8 cellular contexts compared by ENCODE assay signal in genomic region chr22:37658133-37659065, GRCh38. TPM values are rescaled to one million over a fixed set of nuclear protein-coding genes. Genes with fewer than 3 reads are reported as not detected.
A peak's percentile ranks its signal among the peaks of the same experiment; 100 is the strongest.
DNase-seq lines count a peak whose midpoint lies in the region; TF ChIP-seq lines count a peak whose summit lies in the region.

Gene PDXP, plus strand, starts transcription at chr22:37658723. Its CDS starts 60 bp downstream, at chr22:37658783.

- H2AFZ ChIP-seq in MM.1S (ENCODE audit: low read length) (peak within 1 kb of the TSS; percentile 81), neural cell (ENCODE audit: low read depth, low read length) (peak within 1 kb of the TSS; percentile 68)

- TF ChIP-seq POLR2A in stomach (IDR thresholded peaks at IDR 0.05): no peak

- H3K9me3 ChIP-seq in ES-I3 (ENCODE audit: control insufficient read depth, insufficient read depth, low read length): no peaks in the 10 kb centered on the region
- no peaks in the 10 kb centered on the region for H3K9me3 ChIP-seq in HAP-1
- H3K9me3 ChIP-seq in MM.1S (replicated peaks; ENCODE audit: insufficient read depth, low read length): no peaks in the 10 kb centered on the region
- no peaks in the 10 kb centered on the region for H3K9me3 ChIP-seq in neural cell (ENCODE audit: low read length)
- H3K9me3 ChIP-seq in stomach: no peaks in the 10 kb centered on the region

- peaks cover 38% of the 10 kb centered on the region for H3K79me2 ChIP-seq in MM.1S (ENCODE audit: low read length)
- peaks cover 12% of the 10 kb centered on the region for H3K79me2 ChIP-seq in neural cell (replicated peaks; ENCODE audit: insufficient read depth, low read length)

- in situ Hi-C loops in HAP-1 (cut with MboI; ENCODE audit: low sequenced_read_pairs): no loop called here

- peaks cover 4% of the 10 kb centered on the region; the same call in 1 of the 2 replicates for H3K4me1 ChIP-seq in ES-I3 (ENCODE audit: insufficient read depth, low read length)
- H3K4me1 ChIP-seq in HAP-1: peaks cover 18% of the 10 kb centered on the region
- peaks cover 15% of the 10 kb centered on the region for H3K4me1 ChIP-seq in MM.1S (ENCODE audit: low read length)
- H3K4me1 ChIP-seq in stomach: peaks cover 32 to 48% (median 40%) of the 10 kb centered on the region in 4 donors

- H3K9me2 ChIP-seq in MM.1S (replicated peaks; ENCODE audit: insufficient read depth, low read length) (no peaks in the 10 kb centered on the region), neural cell (ENCODE audit: insufficient read depth, low read length) (no peaks in the 10 kb centered on the region)

- H3K9ac ChIP-seq in ES-I3 (ENCODE audit: low read depth, low read length) (peak within 1 kb of the TSS; percentile 71), MM.1S (ENCODE audit: low read length) (peak within 1 kb of the TSS; percentile 63; the same call in 1 of the 2 replicates), neural cell (ENCODE audit: low read length) (peak within 1 kb of the TSS; percentile 75)

- WGBS in stomach, 5 donors: 0 to 1% (median 0%) methylated on average over 20 to 101 of the region's 101 CpGs

- H3K27ac ChIP-seq in MM.1S (ENCODE audit: low read length) (peak within 1 kb of the TSS; percentile 19; the same call in 1 of the 2 replicates), neural cell (ENCODE audit: low read length) (peak within 1 kb of the TSS; percentile 90), stomach (peak within 1 kb of the TSS; percentile 75 to 88 (median 87))

- H3K27me3 ChIP-seq in HAP-1 (ENCODE audit: low read depth): no peaks in the 10 kb centered on the region
- no peaks in the 10 kb centered on the region for H3K27me3 ChIP-seq in MM.1S (replicated peaks; ENCODE audit: insufficient read depth, low read length)
- H3K27me3 ChIP-seq in neural cell (ENCODE audit: insufficient read depth, low read depth, low read length): no peaks in the 10 kb centered on the region
- no peaks in the 10 kb centered on the region for H3K27me3 ChIP-seq in stomach

- intact Hi-C loops in stomach (cut with DNase I; ENCODE audit: low total_unique reads): no loop called here

- TF ChIP-seq EP300 in neural cell (conservative IDR thresholded peaks at IDR 0.05; ENCODE audit: poor library complexity, severe bottlenecking): peak; percentile 61
- TF ChIP-seq EP300 in stomach (IDR thresholded peaks at IDR 0.05): no peak

- peak within 1 kb of the TSS; percentile 95 for H3K4me2 ChIP-seq in MM.1S (ENCODE audit: low read depth, low read length)
- peak within 1 kb of the TSS; percentile 85 for H3K4me2 ChIP-seq in neural cell (ENCODE audit: low read length)

- DNase-seq in HAP-1 (ENCODE audit: low spot score in 2 of 2): peak; percentile 99
- DNase-seq in MM.1S: peak; percentile 100
- DNase-seq in SIG-M5 (lab: John Stamatoyannopoulos, UW): peak; percentile 90
- DNase-seq in activated gamma-delta T cell (lab: John Stamatoyannopoulos, UW): peak; percentile 95
- peak; percentile 100 for DNase-seq in fibroblast of villous mesenchyme (ENCODE audit: low read depth)
- DNase-seq in stomach: peak; percentile 99

- no peak for TF ChIP-seq CTCF in MM.1S (IDR thresholded peaks at IDR 0.05; ENCODE audit: low read length)
- TF ChIP-seq CTCF in fibroblast of villous mesenchyme (IDR thresholded peaks at IDR 0.05; ENCODE audit: insufficient read depth, low read depth, low read length): no peak
- TF ChIP-seq CTCF in neural cell (IDR thresholded peaks at IDR 0.05; ENCODE audit: poor library complexity, severe bottlenecking): peak; percentile 15
- TF ChIP-seq CTCF in stomach (IDR thresholded peaks at IDR 0.05): no peak

- 0 out of 2 replicates have a peak, but pooled peaks cover 7% of the 10 kb centered on the region for H3F3A ChIP-seq in MM.1S (ENCODE audit: insufficient read depth, low read length)
- H3F3A ChIP-seq in neural cell (ENCODE audit: insufficient read depth, low read length, poor library complexity, severe bottlenecking): peaks cover 3% of the 10 kb centered on the region

- peaks cover 5% of the 10 kb centered on the region; the same call in 1 of the 2 replicates for H4K20me1 ChIP-seq in MM.1S (ENCODE audit: insufficient read depth, low read length)
- H4K20me1 ChIP-seq in neural cell (ENCODE audit: insufficient read depth): no peaks in the 10 kb centered on the region

- peak within 1 kb of the TSS; percentile 65 for H3K4me3 ChIP-seq in HAP-1
- peak within 1 kb of the TSS; percentile 79 for H3K4me3 ChIP-seq in MM.1S (ENCODE audit: low read length)
- peak within 1 kb of the TSS; percentile 74 for H3K4me3 ChIP-seq in fibroblast of villous mesenchyme (ENCODE audit: low read depth, low read length)
- H3K4me3 ChIP-seq in neural cell (ENCODE audit: low read length): peak within 1 kb of the TSS; percentile 93
- H3K4me3 ChIP-seq in stomach: peak within 1 kb of the TSS; percentile 65 to 94 (median 69)

- H3K36me3 ChIP-seq in ES-I3 (ENCODE audit: insufficient read depth, low read length) (no peaks in the 10 kb centered on the region), HAP-1 (replicated peaks) (peaks cover 10% of the 10 kb centered on the region), MM.1S (replicated peaks; ENCODE audit: insufficient read depth, low read length) (no peaks in the 10 kb centered on the region), neural cell (ENCODE audit: insufficient read depth, low read length) (no peaks in the 10 kb centered on the region), stomach (peaks cover 2 to 12% (median 8%) of the 10 kb centered on the region in 4 donors)

- TF ChIP-seq RAD21 in neural cell (conservative IDR thresholded peaks at IDR 0.05): peak; percentile 32

TF ChIP-seq in neural cell, 6 proteins besides CTCF, POLR2A, EP300 and RAD21:
- TF ChIP-seq POLR2AphosphoS5 (IDR thresholded peaks at IDR 0.05) (peak; percentile 78), REST (IDR thresholded peaks at IDR 0.05; ENCODE audit: borderline replicate concordance) (peak; percentile 23), MXI1 (conservative IDR thresholded peaks at IDR 0.05; ENCODE audit: poor library complexity, severe bottlenecking) (peak; percentile 90), EZH2 (IDR thresholded peaks at IDR 0.05; ENCODE audit: borderline replicate concordance, insufficient read depth, low read length, poor library complexity, severe bottlenecking) (no peak), SMC3 (conservative IDR thresholded peaks at IDR 0.05; ENCODE audit: poor library complexity) (peak; percentile 16), TAF1 (IDR thresholded peaks at IDR 0.05; ENCODE audit: low read depth) (peak; percentile 81)

RNA-seq across cellular contexts. Expression of gene PDXP, which starts in this region (rescaled TPM):
- total RNA-seq in fibroblast of villous mesenchyme (9.0 and 9.9 TPM in 2 replicates), stomach (10 to 100 TPM in 1 of 5 donors, 1 to 10 TPM in 4; 2.9 to 72.1 (median 5.4) TPM)
- polyA plus RNA-seq in neural cell (108 and 129 TPM in 2 replicates), stomach (10 to 100 TPM in 1 of 3 donors, 1 to 10 TPM in 2; 6.4 to 11.8 (median 8.1) TPM)
- 91.5 and 104 TPM in 2 replicates for polyA minus RNA-seq in neural cell

Comparison
In these comparisons a context has a peak if more than half of its experiments do, and no peak if none do; other contexts are left out.
1. Peak in every context shown above with its lines: DNase-seq, H3K4me3 ChIP-seq and H3K27ac ChIP-seq.
2. H3K27ac ChIP-seq: peak in every context shown above with its lines; median percentile 90 in neural cell; 87 in stomach; 19 in MM.1S.